In the genomic region with DNA sequence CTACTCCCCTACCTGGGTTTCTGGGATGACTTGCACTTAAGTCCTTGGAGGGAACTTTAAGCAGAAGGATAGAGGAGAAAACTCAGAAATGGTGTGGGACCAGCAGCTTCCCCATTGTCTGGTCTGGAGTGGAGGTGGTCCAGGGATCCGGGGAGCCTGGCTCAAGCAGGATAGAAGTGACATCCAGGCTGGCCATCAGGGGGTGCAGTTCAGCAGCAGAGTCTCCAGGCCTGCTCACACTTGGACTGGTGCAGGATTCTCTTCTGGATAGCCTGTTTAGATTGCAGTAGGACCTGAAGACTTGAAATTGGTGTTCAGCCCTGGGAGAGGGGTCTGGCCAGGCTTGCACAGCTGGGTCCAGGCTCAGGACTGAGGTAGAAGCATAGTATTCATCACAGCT, we compare ENCODE assay signal across 8 cellular contexts. TPM values are rescaled to one million over a fixed set of nuclear protein-coding genes. Genes with fewer than 3 reads are reported as not detected.
DNase-seq lines count a peak whose midpoint lies in the region; ATAC-seq and TF ChIP-seq lines count a peak whose summit lies in the region.
"Not testable (repeated sequence)": the region's sequence is repeated elsewhere in the genome, so short reads cannot be mapped to it uniquely, and the experiment has no call there.
"Had no signal": no experiment of that assay in that cellular context is flagged by ENCODE, and none has a peak within 500 bp of the region (broad histone marks: within the 10 kb centered on the region; RNA-seq: fewer than 3 reads in every experiment).

No MANE protein-coding gene starts in this region.

- POLR2A ChIA-PET in PC-9 (lab: Charles Lee; ENCODE audit: unreplicated experiment), result not testable (repeated sequence)

- CTCF ChIA-PET in PC-9 (lab: Charles Lee), result not testable (repeated sequence)

- DNase-seq in PC-9, left colon, upper lobe of right lung: not testable (repeated sequence)
- DNase-seq in osteocyte (ENCODE audit: extremely low spot score, unreplicated experiment), result peak; percentile 36

- H3K27ac Mint-ChIP-seq in activated T-helper 17 cell treated with anti-CD3 and anti-CD28 coated beads, Interleukin-2, amount 50 U/mL, for 72 hours; osteocyte (ENCODE audit: unreplicated experiment): not testable (repeated sequence)

- intact Hi-C loops in PC-9 (cut with micrococcal nuclease; ENCODE audit: unreplicated experiment); left colon (cut with DNase I, micrococcal nuclease); upper lobe of right lung (cut with DNase I): not testable (repeated sequence)

- H3K4me3 ChIP-seq in PC-9, gastroesophageal sphincter, upper lobe of right lung: not testable (repeated sequence)

- TF ChIP-seq EP300 in gastroesophageal sphincter (IDR thresholded peaks at IDR 0.05), result not testable (repeated sequence)

- not testable (repeated sequence) for H3F3A ChIP-seq in PC-9 (ENCODE audit: insufficient read depth, low read depth)

- ATAC-seq in GM21515 (IDR thresholded peaks at IDR 0.05; ENCODE audit: unreplicated experiment) (peak; percentile 19), gastroesophageal sphincter (peak; percentile 69), left colon (peak; percentile 75), upper lobe of right lung (peak; percentile 77)
- peak; percentile 38 for ATAC-seq in activated T-helper 17 cell treated with anti-CD3 and anti-CD28 coated beads, Interleukin-2, amount 50 U/mL, for 72 hours (replicated peaks)

- not testable (repeated sequence) for BruUV-seq in PC-9 (replicated peaks; lab: Mats Ljungman, UMichigan)

- H3K36me3 Mint-ChIP-seq in activated T-helper 17 cell treated with anti-CD3 and anti-CD28 coated beads, Interleukin-2, amount 50 U/mL, for 72 hours (ENCODE audit: low read depth); osteocyte (ENCODE audit: unreplicated experiment): not testable (repeated sequence)

- H4K20me1 ChIP-seq in PC-9 (ENCODE audit: insufficient read depth), result not testable (repeated sequence)

- not testable (repeated sequence) for H2AFZ ChIP-seq in PC-9

- not testable (repeated sequence) for H3K9me2 ChIP-seq in PC-9 (ENCODE audit: insufficient read depth)

- 0 out of 2 replicates have a peak, but pooled peaks have one; percentile 18 for TF ChIP-seq CTCF in PC-9 (conservative IDR thresholded peaks at IDR 0.05)
- not testable (repeated sequence) for TF ChIP-seq CTCF in gastroesophageal sphincter (IDR thresholded peaks at IDR 0.05); osteocyte (IDR thresholded peaks at IDR 0.05); upper lobe of right lung (IDR thresholded peaks at IDR 0.05)

- H3K27ac ChIP-seq in PC-9, gastroesophageal sphincter, upper lobe of right lung: not testable (repeated sequence)

- H3K27me3 ChIP-seq in PC-9 (ENCODE audit: insufficient read depth, low read depth); gastroesophageal sphincter; upper lobe of right lung: not testable (repeated sequence)

- not testable (repeated sequence) for H3K9me3 ChIP-seq in PC-9 (ENCODE audit: insufficient read depth, low read depth); gastroesophageal sphincter; upper lobe of right lung

- H3K4me2 ChIP-seq in PC-9, result not testable (repeated sequence)

- H3K36me3 ChIP-seq in PC-9 (ENCODE audit: low read depth); gastroesophageal sphincter; upper lobe of right lung: not testable (repeated sequence)

- not testable (repeated sequence) for TF ChIP-seq POLR2A in gastroesophageal sphincter (IDR thresholded peaks at IDR 0.05)

- not testable (repeated sequence) for H3K27me3 Mint-ChIP-seq in activated T-helper 17 cell treated with anti-CD3 and anti-CD28 coated beads, Interleukin-2, amount 50 U/mL, for 72 hours; osteocyte (ENCODE audit: unreplicated experiment)

- H3K4me1 ChIP-seq in PC-9 (replicated peaks; ENCODE audit: insufficient read depth); gastroesophageal sphincter; upper lobe of right lung: not testable (repeated sequence)

- not testable (repeated sequence) for H3K4me3 Mint-ChIP-seq in activated T-helper 17 cell treated with anti-CD3 and anti-CD28 coated beads, Interleukin-2, amount 50 U/mL, for 72 hours; osteocyte (ENCODE audit: unreplicated experiment)

- not testable (repeated sequence) for H3K4me1 Mint-ChIP-seq in activated T-helper 17 cell treated with anti-CD3 and anti-CD28 coated beads, Interleukin-2, amount 50 U/mL, for 72 hours; osteocyte (ENCODE audit: unreplicated experiment)

- H3K9me3 Mint-ChIP-seq in activated T-helper 17 cell treated with anti-CD3 and anti-CD28 coated beads, Interleukin-2, amount 50 U/mL, for 72 hours; osteocyte (ENCODE audit: unreplicated experiment): not testable (repeated sequence)

- H3K79me2 ChIP-seq in PC-9 (ENCODE audit: low read depth), result not testable (repeated sequence)

- no CpG with 5 or more reads among the region's 1 CpG for WGBS in gastroesophageal sphincter (ENCODE audit: low coverage in 1 of 2), 2 donors

RNA-seq across cellular contexts. Expression of a gene that starts 38.3 kb away (rescaled TPM):
- total RNA-seq in PC-9 (2021) (not detected in 2 replicates), gastroesophageal sphincter (not detected), left colon (not detected), osteocyte (not detected in 2 replicates), upper lobe of right lung (not detected)
- not detected for total RNA-seq in activated T-helper 17 cell treated with anti-CD3 and anti-CD28 coated beads, Interleukin-2, amount 50 U/mL, for 72 hours
- total RNA-seq: HT1080 had no signal

Comparison
In these comparisons a context has a peak if more than half of its experiments do, and no peak if none do; other contexts are left out.
1. ATAC-seq: peak in every context shown above with its lines; median percentile 77 in upper lobe of right lung; 75 in left colon; 69 in gastroesophageal sphincter; 38 in activated T-helper 17 cell treated with anti-CD3 and anti-CD28 coated beads, Interleukin-2, amount 50 U/mL, for 72 hours; 19 in GM21515.